In the genomic region with DNA sequence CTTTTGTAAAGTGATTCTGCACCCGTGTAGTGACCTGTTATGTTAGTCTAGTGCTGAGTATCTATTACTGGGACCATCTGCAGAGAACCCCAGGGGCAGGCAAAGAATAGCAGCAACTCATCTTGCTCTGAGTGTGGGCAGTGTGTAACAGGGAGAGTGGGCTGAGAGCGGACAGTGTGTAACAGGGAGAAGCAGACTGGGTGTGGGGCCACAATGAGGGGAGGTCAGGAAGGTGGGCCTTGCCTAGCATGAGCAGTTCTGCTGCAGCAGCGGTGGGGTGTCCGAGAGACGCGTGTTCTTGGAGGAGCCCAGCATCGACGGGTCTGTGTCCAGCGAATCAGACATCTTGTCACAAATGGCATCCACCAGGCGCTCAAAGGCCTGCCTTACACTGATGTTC, we compare ENCODE assay signal across 15 cellular contexts. TPM values are rescaled to one million over a fixed set of nuclear protein-coding genes. Genes with fewer than 3 reads are reported as not detected.
DNase-seq lines count a peak whose midpoint lies in the region; ATAC-seq and TF ChIP-seq lines count a peak whose summit lies in the region.
"Had no signal": no experiment of that assay in that cellular context is flagged by ENCODE, and none has a peak within 500 bp of the region (broad histone marks: within the 10 kb centered on the region; RNA-seq: fewer than 3 reads in every experiment).

No MANE protein-coding gene starts in this region.

- H2BK20ac ChIP-seq in IMR-90 (ENCODE audit: low read depth, low read length) = peak overlapping the region; percentile 54

- H2BK120ac ChIP-seq in IMR-90 (ENCODE audit: low read depth, low read length) = peak overlapping the region; percentile 61; the same call in 1 of the 2 replicates
- H2BK120ac ChIP-seq in trophoblast cell (ENCODE audit: insufficient read depth, low read length, poor library complexity) = no peak overlapping the region

- intact Hi-C loops in IMR-90 (cut with micrococcal nuclease) = no loop called here

- peak overlapping the region; percentile 66; the same call in 1 of the 2 replicates for H4K5ac ChIP-seq in IMR-90 (ENCODE audit: low read depth, low read length)

- H3K79me1 ChIP-seq in IMR-90 (ENCODE audit: low read depth in 1 of 2, low read length in 2 of 2) (peaks cover 49 to 70% of the 10 kb centered on the region in 2 experiments), trophoblast cell (ENCODE audit: low read length) (no peaks in the 10 kb centered on the region)

- POLR2A ChIA-PET in IMR-90 (lab: Charles Lee; ENCODE audit: unreplicated experiment) = no interaction called here

- H2AFZ ChIP-seq in IMR-90 (replicated peaks; ENCODE audit: low read length, poor library complexity) (no peak overlapping the region), trophoblast cell (ENCODE audit: insufficient read depth, low read length, poor library complexity) (no peak overlapping the region)

- in situ Hi-C loops in IMR-90 (cut with MboI; ENCODE audit: low sequenced_read_pairs) = no loop called here

- no peak overlapping the region for H3K27ac ChIP-seq in IMR-90 (ENCODE audit: insufficient read depth, low read length)
- H3K27ac ChIP-seq in trophoblast cell (ENCODE audit: low read depth, low read length) = no peak overlapping the region
- H3K27ac ChIP-seq: KMS-11 had no signal

- H2BK5ac ChIP-seq in IMR-90 (ENCODE audit: low read depth, low read length, poor library complexity, severe bottlenecking) = peak overlapping the region; percentile 60
- no peak overlapping the region for H2BK5ac ChIP-seq in trophoblast cell (ENCODE audit: low read depth, low read length, poor library complexity)

- H3K79me2 ChIP-seq in trophoblast cell (ENCODE audit: control insufficient read depth, insufficient read depth, low read length, poor library complexity) = no peaks in the 10 kb centered on the region

- peak overlapping the region; percentile 65 to 79; a peak in 3 of 4 replicates for H4K8ac ChIP-seq in IMR-90 (ENCODE audit: low read depth in 2 of 2, low read length in 2 of 2)
- H4K8ac ChIP-seq in trophoblast cell (ENCODE audit: low read depth, low read length) = no peak overlapping the region

- no peak overlapping the region for H3K4me3 ChIP-seq in IMR-90 (ENCODE audit: insufficient read depth, low read depth, low read length)
- H3K4me3 ChIP-seq in trophoblast cell (ENCODE audit: low read depth, low read length) = no peak overlapping the region

- H3K9ac ChIP-seq in IMR-90 (ENCODE audit: low read depth, low read length) (no peak overlapping the region), trophoblast cell (ENCODE audit: low read length) (no peak overlapping the region)
- H3K9ac ChIP-seq: KMS-11 had no signal

- H4K12ac ChIP-seq in trophoblast cell (ENCODE audit: low read depth, low read length) = no peak overlapping the region

- no peak overlapping the region for H3K56ac ChIP-seq in IMR-90 (ENCODE audit: extremely low read depth, insufficient read depth, low read length)

- TF ChIP-seq RAD21 in IMR-90 (IDR thresholded peaks at IDR 0.05; ENCODE audit: low read length) = no peak

- no TSS peak for BruUV-seq in IMR-90 (replicated peaks; lab: Mats Ljungman, UMichigan)

- H3K36me3 Mint-ChIP-seq in brain (no peaks in the 10 kb centered on the region), nephron progenitor cell (ENCODE audit: low read depth) (peaks cover 5% of the 10 kb centered on the region), type B pancreatic cell (no peaks in the 10 kb centered on the region)
- H3K36me3 Mint-ChIP-seq: CD8-positive, alpha-beta memory T cell had no signal

- peaks cover 11% of the 10 kb centered on the region; the same call in 1 of the 2 replicates for H3K36me3 ChIP-seq in IMR-90 (ENCODE audit: control insufficient read depth, insufficient read depth, low read length)
- H3K36me3 ChIP-seq in trophoblast cell (ENCODE audit: control insufficient read depth in 1 of 2, insufficient read depth in 2 of 2, low read length in 2 of 2) = no peaks in the 10 kb centered on the region

- H3K27ac Mint-ChIP-seq in brain (peak overlapping the region in 4 of 5 experiments; percentile 3 to 62 (median 48)), nephron progenitor cell (peak overlapping the region; percentile 55), type B pancreatic cell (peak overlapping the region; percentile 5)
- H3K27ac Mint-ChIP-seq: CD8-positive, alpha-beta memory T cell had no signal

- H2BK12ac ChIP-seq in trophoblast cell (ENCODE audit: low read length) = no peak overlapping the region

- 88% methylated on average over 7 of the region's 10 CpGs; no CpG with 5 or more reads in 1 of the 2 experiments for WGBS in IMR-90 (ENCODE audit: extremely low coverage in 2 of 2, insufficient read length in 1 of 2), 2 experiments
- no CpG with 5 or more reads among the region's 10 CpGs for WGBS in trophoblast cell (ENCODE audit: extremely low coverage, insufficient coverage, insufficient read length)

- H2AK5ac ChIP-seq in IMR-90 (ENCODE audit: low read depth, low read length) (peak overlapping the region; percentile 74; the same call in 1 of the 2 replicates), trophoblast cell (ENCODE audit: low read length) (no peak overlapping the region)

- CTCF ChIA-PET in IMR-90 (lab: Yijun Ruan, JAX) = no interaction called here

- H2AK9ac ChIP-seq in IMR-90 (replicated peaks; ENCODE audit: low read depth, low read length, poor library complexity) = no peak overlapping the region

- H3K9me1 ChIP-seq in IMR-90 (ENCODE audit: insufficient read depth, low read length) = peaks cover 39% of the 10 kb centered on the region

- ATAC-seq in IMR-90 (ENCODE audit: low read depth) = no peak
- ATAC-seq: HepG2 had no signal

- H3K4me1 Mint-ChIP-seq in brain = peaks cover 37% of the 10 kb centered on the region
- peaks cover 21% of the 10 kb centered on the region for H3K4me1 Mint-ChIP-seq in nephron progenitor cell
- peaks cover 24% of the 10 kb centered on the region for H3K4me1 Mint-ChIP-seq in type B pancreatic cell (ENCODE audit: unreplicated experiment)
- H3K4me1 Mint-ChIP-seq: CD8-positive, alpha-beta memory T cell had no signal

- H3K4me3 Mint-ChIP-seq in brain (peak overlapping the region in 2 of 5 experiments; percentile 2 to 50), nephron progenitor cell (no peak overlapping the region), type B pancreatic cell (no peak overlapping the region)
- H3K4me3 Mint-ChIP-seq: CD8-positive, alpha-beta memory T cell had no signal

- H4K91ac ChIP-seq in IMR-90 (ENCODE audit: insufficient read depth, low read depth, low read length) (no peak overlapping the region; the same call in 1 of the 2 replicates), trophoblast cell (ENCODE audit: low read depth, low read length) (no peak overlapping the region)

- H3K18ac ChIP-seq in IMR-90 (ENCODE audit: low read depth, low read length) (no peak overlapping the region; the same call in 1 of the 2 replicates), trophoblast cell (ENCODE audit: low read length) (no peak overlapping the region)

- H2BK15ac ChIP-seq in IMR-90 (ENCODE audit: low read depth, low read length) = peak overlapping the region; percentile 79; the same call in 1 of the 3 replicates

- H3K4me2 ChIP-seq in IMR-90 (ENCODE audit: low read depth, low read length) = no peak overlapping the region
- no peak overlapping the region for H3K4me2 ChIP-seq in trophoblast cell (ENCODE audit: low read length)
- H3K4me2 ChIP-seq: KMS-11 had no signal

- H3K14ac ChIP-seq in IMR-90 (replicated peaks; ENCODE audit: low read depth, low read length) (peak overlapping the region; percentile 67; the same call in 1 of the 2 replicates), trophoblast cell (ENCODE audit: low read length) (no peak overlapping the region)

- no peak for TF ChIP-seq CTCF in IMR-90 (conservative IDR thresholded peaks at IDR 0.05; ENCODE audit: low read depth, low read length)
- no peak for TF ChIP-seq CTCF in brain (conservative IDR thresholded peaks at IDR 0.05)
- TF ChIP-seq CTCF in nephron progenitor cell (IDR thresholded peaks at IDR 0.05) = no peak
- TF ChIP-seq CTCF in type B pancreatic cell (conservative IDR thresholded peaks at IDR 0.05) = no peak

- no peaks in the 10 kb centered on the region for H4K20me1 ChIP-seq in IMR-90 (ENCODE audit: insufficient read depth, low read length)

- no peak for DNase-seq in IMR-90
- DNase-seq in nephron progenitor cell = no peak
- no peak for DNase-seq in type B pancreatic cell (ENCODE audit: extremely low spot score, unreplicated experiment)
- DNase-seq in DMS79 (lab: John Stamatoyannopoulos, UW) = no peak
- no peak for DNase-seq in trophoblast cell
- no peak for DNase-seq in GM03348 (ENCODE audit: low spot score)
- DNase-seq: ACHN; CD8-positive, alpha-beta memory T cell; NCI-H1417 treated with DMSO at 0.1 percent for 48 hours; NCI-H187 treated with DMSO at 0.1 percent for 48 hours; NCI-H345; NCI-H526 had no signal

- H3K9me3 ChIP-seq in IMR-90 (ENCODE audit: control insufficient read depth, insufficient read depth, low read length) = no peaks in the 10 kb centered on the region
- no peaks in the 10 kb centered on the region for H3K9me3 ChIP-seq in trophoblast cell (ENCODE audit: insufficient read depth, low read depth, low read length)

- H3K27me3 ChIP-seq in IMR-90 (ENCODE audit: control insufficient read depth, insufficient read depth, low read length) = no peaks in the 10 kb centered on the region
- no peaks in the 10 kb centered on the region for H3K27me3 ChIP-seq in trophoblast cell (ENCODE audit: insufficient read depth, low read length)

- H3K27me3 Mint-ChIP-seq in brain (peaks cover 6% of the 10 kb centered on the region), nephron progenitor cell (ENCODE audit: low read depth, poor library complexity) (no peaks in the 10 kb centered on the region), type B pancreatic cell (no peaks in the 10 kb centered on the region)

- no peak for TF ChIP-seq POLR2A in IMR-90 (IDR thresholded peaks at IDR 0.05; ENCODE audit: low read depth, low read length)

- H3K4ac ChIP-seq in IMR-90 (ENCODE audit: low read depth, low read length) (peak overlapping the region; percentile 75), trophoblast cell (ENCODE audit: low read depth, low read length) (no peak overlapping the region)

- dilution Hi-C loops in IMR-90 (cut with HindIII; ENCODE audit: low sequenced_read_pairs, unreplicated experiment) = no loop called here

- H3K23ac ChIP-seq in IMR-90 (ENCODE audit: low read depth, low read length) (0 out of 2 replicates have a peak overlapping the region, but pooled peaks have one; percentile 60), trophoblast cell (ENCODE audit: low read length) (no peak overlapping the region)

- H3K9me3 Mint-ChIP-seq in brain (no peaks in the 10 kb centered on the region), nephron progenitor cell (no peaks in the 10 kb centered on the region), type B pancreatic cell (no peaks in the 10 kb centered on the region)
- H3K9me3 Mint-ChIP-seq: CD8-positive, alpha-beta memory T cell had no signal

- H3K4me1 ChIP-seq in IMR-90 (ENCODE audit: control insufficient read depth, insufficient read depth, low read length) (peaks cover 35% of the 10 kb centered on the region), trophoblast cell (ENCODE audit: control insufficient read depth in 1 of 2, insufficient read depth in 2 of 2, low read length in 2 of 2) (no peaks in the 10 kb centered on the region)

RNA-seq across cellular contexts. Expression of gene NRDC, which starts 41.2 kb away (rescaled TPM):
- total RNA-seq in IMR-90 (2012; rRNA removed) (75.8 and 78.0 TPM in 2 replicates), type B pancreatic cell (ENCODE audit: low replicate concordance) (105 and 134 TPM in 2 replicates)
- polyA plus RNA-seq in IMR-90 (2012; rRNA removed) (72.3 and 84.7 TPM in 2 replicates), brain (ENCODE audit: insufficient read depth, low read depth, low replicate concordance) (110 TPM)
- polyA plus RNA-seq in IMR-90 (2012; cell fraction: cytosol; rRNA removed) = 38.5 and 39.4 TPM in 2 replicates
- 86.8 and 152 TPM in 2 replicates for polyA plus RNA-seq in IMR-90 (2012; cell fraction: nucleus; rRNA removed; ENCODE audit: low replicate concordance)
- polyA plus RNA-seq in trophoblast cell (2013) = 109 and 113 TPM in 2 replicates

Comparison
In these comparisons a context has a peak if more than half of its experiments do, and no peak if none do; other contexts are left out.
1. H3K27ac Mint-ChIP-seq: peak in every context shown above with its lines; median percentile 55 in nephron progenitor cell; 48 in brain; 5 in type B pancreatic cell.